8 cellular contexts compared by ENCODE assay signal in genomic region chr16:4957420-4957719, GRCh38. TPM values are rescaled to one million over a fixed set of nuclear protein-coding genes. Genes with fewer than 3 reads are reported as not detected.
A peak's percentile ranks its signal among the peaks of the same experiment; 100 is the strongest.
DNase-seq lines count a peak whose midpoint lies in the region; ATAC-seq and TF ChIP-seq lines count a peak whose summit lies in the region.

No MANE protein-coding gene starts in this region.

- ATAC-seq in gastroesophageal sphincter = no peak
- no peak for ATAC-seq in gastrocnemius medialis

- no peak for TF ChIP-seq EP300 in gastroesophageal sphincter (IDR thresholded peaks at IDR 0.05)

- H3K36me3 ChIP-seq in H7 (replicated peaks; ENCODE audit: control insufficient read depth, insufficient read depth, low read length) = no peaks in the 10 kb centered on the region
- no peaks in the 10 kb centered on the region for H3K36me3 ChIP-seq in WERI-Rb-1
- no peaks in the 10 kb centered on the region for H3K36me3 ChIP-seq in gastroesophageal sphincter
- H3K36me3 ChIP-seq in gastrocnemius medialis = no peaks in the 10 kb centered on the region

- WGBS in gastroesophageal sphincter (ENCODE audit: low coverage in 1 of 2), 2 donors = 0 to 13% methylated on average over 6 to 10 of the region's 10 CpGs

- H3K27ac ChIP-seq in WERI-Rb-1 (no peak overlapping the region), gastroesophageal sphincter (peak overlapping the region in 3 of 4 donors; percentile 67 to 76 (median 71)), gastrocnemius medialis (peak overlapping the region; percentile 53 to 81 (median 72))

- TF ChIP-seq POLR2A in gastroesophageal sphincter (IDR thresholded peaks at IDR 0.05) (no peak), gastrocnemius medialis (IDR thresholded peaks at IDR 0.05) (no peak)

- H3K27me3 ChIP-seq in H7 (ENCODE audit: control insufficient read depth, insufficient read depth, low read length) = peaks cover 6% of the 10 kb centered on the region
- no peaks in the 10 kb centered on the region for H3K27me3 ChIP-seq in WERI-Rb-1 (ENCODE audit: insufficient read depth, low read depth, severe bottlenecking)
- H3K27me3 ChIP-seq in gastroesophageal sphincter = no peaks in the 10 kb centered on the region
- no peaks in the 10 kb centered on the region for H3K27me3 ChIP-seq in gastrocnemius medialis

- TF ChIP-seq CTCF in WERI-Rb-1 (IDR thresholded peaks at IDR 0.05; ENCODE audit: low read depth, low read length) = no peak
- TF ChIP-seq CTCF in gastroesophageal sphincter (IDR thresholded peaks at IDR 0.05) = no peak
- no peak for TF ChIP-seq CTCF in gastrocnemius medialis (IDR thresholded peaks at IDR 0.05 in 4 of 5, conservative IDR thresholded peaks at IDR 0.05 in 1 of 5)

- H3K4me3 ChIP-seq in H7 (ENCODE audit: insufficient read depth, low read depth, low read length) (peak overlapping the region; percentile 60), WERI-Rb-1 (ENCODE audit: low read depth, low read length) (peak overlapping the region; percentile 68), gastroesophageal sphincter (peak overlapping the region; percentile 22 to 57), gastrocnemius medialis (peak overlapping the region; percentile 50 to 76 (median 58))

- DNase-seq in H7 (no peak), WERI-Rb-1 (no peak), gastrocnemius medialis (no peak), C1 segment of cervical spinal cord (lab: John Stamatoyannopoulos, UW) (no peak), hypothalamus (lab: John Stamatoyannopoulos, UW) (no peak), kidney glomerular epithelial cell (lab: John Stamatoyannopoulos, UW) (no peak), CD1c-positive myeloid dendritic cell (ENCODE audit: extremely low spot score) (no peak)

- H3K4me1 ChIP-seq in gastroesophageal sphincter = peaks cover 0 to 34% (median 9%) of the 10 kb centered on the region in 3 donors
- peaks cover 6 to 11% of the 10 kb centered on the region in 2 donors for H3K4me1 ChIP-seq in gastrocnemius medialis

- in situ Hi-C loops in gastrocnemius medialis (cut with MboI; ENCODE audit: low sequenced_read_pairs in 4 of 4) = loop anchor here in 2 of 4 donors (10.0 to 25.0 kb wide), 2 partner anchors 113 to 470 kb away; partner anchors contain the start of genes GLYR1 (in 1 of the 2), HMOX2 (in 1 of the 2) and UBN1 (in 1 of the 2)

- intact Hi-C loops in gastrocnemius medialis (cut with DNase I; ENCODE audit: low total_unique reads) = loop anchor here (2.0 kb wide), 3 partner anchors 111 to 333 kb away; partner anchors contain the start of genes GLYR1, MGRN1, NUDT16L1 and UBN1

- no peaks in the 10 kb centered on the region for H3K9me3 ChIP-seq in WERI-Rb-1 (ENCODE audit: severe bottlenecking)
- no peaks in the 10 kb centered on the region for H3K9me3 ChIP-seq in gastroesophageal sphincter
- H3K9me3 ChIP-seq in gastrocnemius medialis = no peaks in the 10 kb centered on the region

RNA-seq across cellular contexts. Expression of gene SEC14L5, which starts 0.8 kb away (rescaled TPM):
- 2.1 and 2.4 TPM in 2 replicates for total RNA-seq in H7 (2014; rRNA removed; shearing (Covaris generic))
- 1 to 10 TPM in 1 of 4 donors, under 1 TPM in 3; 0.16 to 1.3 (median 0.75) TPM for total RNA-seq in gastroesophageal sphincter
- total RNA-seq in gastrocnemius medialis = 1 to 10 TPM in 3 of 4 donors, under 1 TPM in 1; 0.85 to 5.8 (median 1.5) TPM

RNA-seq across cellular contexts. Expression of gene PPL, which starts 20.4 kb away (rescaled TPM):
- total RNA-seq in H7 (2014; rRNA removed; shearing (Covaris generic)) = 9.2 and 10.2 TPM in 2 replicates
- 10 to 100 TPM; 53.7 to 82.5 (median 76.5) TPM for total RNA-seq in gastroesophageal sphincter
- total RNA-seq in gastrocnemius medialis = 10 to 100 TPM; 12.8 to 23.1 (median 18.3) TPM
